Comparison of ENCODE assay signal across 10 cellular contexts in genomic region chr20:62236997-62237771, GRCh38. TPM values are rescaled to one million over a fixed set of nuclear protein-coding genes. Genes with fewer than 3 reads are reported as not detected.
DNase-seq lines count a peak whose midpoint lies in the region; ATAC-seq and TF ChIP-seq lines count a peak whose summit lies in the region.
"Had no signal": no experiment of that assay in that cellular context is flagged by ENCODE, and none has a peak within 500 bp of the region (broad histone marks: within the 10 kb centered on the region; RNA-seq: fewer than 3 reads in every experiment).

No MANE protein-coding gene starts in this region.

- H3F3A ChIP-seq in neural progenitor cell (ENCODE audit: low read depth): peaks cover 12% of the 10 kb centered on the region

- H3K9me3 ChIP-seq in neural progenitor cell (ENCODE audit: low read depth): no peaks in the 10 kb centered on the region
- H3K9me3 ChIP-seq: uterus had no signal

- H3K4me1 ChIP-seq in neural progenitor cell: peaks cover 23% of the 10 kb centered on the region
- H3K4me1 ChIP-seq: uterus had no signal

- H3K9ac ChIP-seq in neural progenitor cell: no peak overlapping the region

- H3K79me2 ChIP-seq in neural progenitor cell (ENCODE audit: low read depth): peaks cover 36% of the 10 kb centered on the region

- H3K9me3 Mint-ChIP-seq in IgD-negative memory B cell: no peaks in the 10 kb centered on the region
- peaks cover 7% of the 10 kb centered on the region for H3K9me3 Mint-ChIP-seq in dendritic cell treated with granulocyte-macrophage colony-stimulating factor and Interleukin-4, amounts not matched to agents 40 ng/mL and 50 ng/mL, for 4 days
- H3K9me3 Mint-ChIP-seq in neural progenitor cell: no peaks in the 10 kb centered on the region

- H3K4me2 ChIP-seq in neural progenitor cell: peak overlapping the region; percentile 79

- intact Hi-C loops in dendritic cell treated with granulocyte-macrophage colony-stimulating factor and Interleukin-4, amounts not matched to agents 40 ng/mL and 50 ng/mL, for 4 days (cut with micrococcal nuclease): loop anchor here (5.0 kb wide), 1 partner anchor 65 kb away; the partner anchor contains the start of gene ADRM1

- H2AFZ ChIP-seq in neural progenitor cell (replicated peaks): peak overlapping the region; percentile 39

- H3K27me3 ChIP-seq in neural progenitor cell: no peaks in the 10 kb centered on the region
- H3K27me3 ChIP-seq: uterus had no signal

- no peaks in the 10 kb centered on the region for H3K36me3 Mint-ChIP-seq in IgD-negative memory B cell
- H3K36me3 Mint-ChIP-seq in dendritic cell treated with granulocyte-macrophage colony-stimulating factor and Interleukin-4, amounts not matched to agents 40 ng/mL and 50 ng/mL, for 4 days (ENCODE audit: low read depth): peaks cover 15% of the 10 kb centered on the region
- peaks cover 5% of the 10 kb centered on the region for H3K36me3 Mint-ChIP-seq in neural progenitor cell

- H3K27me3 Mint-ChIP-seq in IgD-negative memory B cell: no peaks in the 10 kb centered on the region
- peaks cover 10% of the 10 kb centered on the region for H3K27me3 Mint-ChIP-seq in dendritic cell treated with granulocyte-macrophage colony-stimulating factor and Interleukin-4, amounts not matched to agents 40 ng/mL and 50 ng/mL, for 4 days
- H3K27me3 Mint-ChIP-seq in neural progenitor cell (ENCODE audit: insufficient read depth, low read depth): peaks cover 4% of the 10 kb centered on the region

- H3K27ac Mint-ChIP-seq in IgD-negative memory B cell (peak overlapping the region in 1 of 3 donors; percentile 96), neural progenitor cell (peak overlapping the region; percentile 96)
- H3K27ac Mint-ChIP-seq in dendritic cell treated with granulocyte-macrophage colony-stimulating factor and Interleukin-4, amounts not matched to agents 40 ng/mL and 50 ng/mL, for 4 days: peak overlapping the region; percentile 58

- peak overlapping the region; percentile 40 for H3K4me3 ChIP-seq in neural progenitor cell

- peak; percentile 45 for DNase-seq in neural progenitor cell (ENCODE audit: low spot score)
- DNase-seq in hepatic stellate cell (ENCODE audit: low spot score): no peak

- H3K4me3 Mint-ChIP-seq in IgD-negative memory B cell (peak overlapping the region; percentile 78 to 95 (median 88)), neural progenitor cell (peak overlapping the region; percentile 86)
- peak overlapping the region; percentile 89 for H3K4me3 Mint-ChIP-seq in dendritic cell treated with granulocyte-macrophage colony-stimulating factor and Interleukin-4, amounts not matched to agents 40 ng/mL and 50 ng/mL, for 4 days

- peaks cover 36% of the 10 kb centered on the region for H4K20me1 ChIP-seq in neural progenitor cell (ENCODE audit: low read depth)

- H3K4me1 Mint-ChIP-seq in IgD-negative memory B cell: peaks cover 9 to 26% (median 14%) of the 10 kb centered on the region in 3 donors
- H3K4me1 Mint-ChIP-seq in dendritic cell treated with granulocyte-macrophage colony-stimulating factor and Interleukin-4, amounts not matched to agents 40 ng/mL and 50 ng/mL, for 4 days (ENCODE audit: low read depth): peaks cover 37% of the 10 kb centered on the region
- H3K4me1 Mint-ChIP-seq in neural progenitor cell: peaks cover 48% of the 10 kb centered on the region

- H3K27ac ChIP-seq in C4-2B (peak overlapping the region; percentile 80), neural progenitor cell (no peak overlapping the region)

- ATAC-seq in GM21737 (IDR thresholded peaks at IDR 0.05; ENCODE audit: unreplicated experiment) (no peak), HG03520 (IDR thresholded peaks at IDR 0.05; ENCODE audit: unreplicated experiment) (no peak), GM21723 (IDR thresholded peaks at IDR 0.05; ENCODE audit: unreplicated experiment) (no peak)

- TF ChIP-seq CTCF in C4-2B (conservative IDR thresholded peaks at IDR 0.05) (no peak), neural progenitor cell (IDR thresholded peaks at IDR 0.05) (no peak)

- no peaks in the 10 kb centered on the region for H3K36me3 ChIP-seq in neural progenitor cell
- H3K36me3 ChIP-seq: uterus had no signal

RNA-seq across cellular contexts. Expression of gene OSBPL2, which starts 1.1 kb away (rescaled TPM):
- 25.6 TPM for polyA plus RNA-seq in IgD-negative memory B cell
- 28.4 and 35.7 TPM in 2 replicates for total RNA-seq in neural progenitor cell (ENCODE audit: low replicate concordance)

RNA-seq across cellular contexts. Expression of gene HRH3, which starts 17.1 kb away (rescaled TPM):
- not detected for polyA plus RNA-seq in IgD-negative memory B cell
- 0.09 and 1.7 TPM in 2 replicates for total RNA-seq in neural progenitor cell (ENCODE audit: low replicate concordance)
- total RNA-seq: fibroblast of villous mesenchyme, uterus had no signal

RNA-seq across cellular contexts. Expression of gene MTG2, which starts 54.4 kb away (rescaled TPM):
- 26.2 TPM for polyA plus RNA-seq in IgD-negative memory B cell
- total RNA-seq in neural progenitor cell (ENCODE audit: low replicate concordance): 16.2 and 19.2 TPM in 2 replicates
